ENCODE assay signal across 18 cellular contexts in the genomic region with DNA sequence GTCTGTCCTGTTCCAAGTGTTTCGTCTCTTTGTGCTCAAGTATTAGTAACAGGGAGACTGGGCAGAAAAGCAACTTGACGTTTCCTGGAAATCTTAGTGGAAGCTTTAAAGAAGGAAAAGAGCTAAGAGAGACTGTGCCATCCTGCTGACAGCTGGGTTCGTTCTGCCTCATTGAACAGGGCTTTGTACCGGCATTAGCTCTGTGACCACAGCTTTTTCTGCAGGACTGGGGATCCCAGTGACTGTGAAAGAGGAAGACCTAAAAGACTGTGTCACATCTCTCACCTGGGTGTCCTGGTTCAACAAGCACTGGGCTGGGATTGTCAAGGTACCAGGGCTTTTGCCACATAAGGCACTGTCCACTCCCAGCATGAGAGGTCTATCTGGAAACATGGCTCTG.
A peak's percentile ranks its signal among the peaks of the same experiment; 100 is the strongest.
DNase-seq lines count a peak whose midpoint lies in the region; ATAC-seq and TF ChIP-seq lines count a peak whose summit lies in the region.
"Had no signal": no experiment of that assay in that cellular context is flagged by ENCODE, and none has a peak within 500 bp of the region (broad histone marks: within the 10 kb centered on the region; RNA-seq: fewer than 3 reads in every experiment).

No MANE protein-coding gene starts in this region.

- H3K36me3 ChIP-seq in WERI-Rb-1 (no peaks in the 10 kb centered on the region), neural progenitor cell (no peaks in the 10 kb centered on the region)
- H3K36me3 ChIP-seq: heart left ventricle had no signal

- peak; percentile 79 for DNase-seq in G401 (ENCODE audit: low spot score)
- DNase-seq in WERI-Rb-1 = peak; percentile 87
- DNase-seq in neural progenitor cell (ENCODE audit: low spot score) = peak; percentile 59
- DNase-seq in CD14-positive monocyte (ENCODE audit: low spot score) = no peak
- DNase-seq in stimulated activated CD4-positive, alpha-beta T cell treated with anti-CD3 and anti-CD28 coated beads, Interleukin-2, amount 100 ng/mL, for 24 hours = no peak
- DNase-seq: activated naive CD4-positive, alpha-beta T cell; AML-193; effector memory CD8-positive, alpha-beta T cell; heart left ventricle; islet precursor cell; mesenchymal stem cell; natural killer cell; small intestine; stimulated activated CD8-positive, alpha-beta memory T cell treated with anti-CD3 and anti-CD28 coated beads, Interleukin-4, amount 100 ng/mL, for 48 hours had no signal

- H2AFZ ChIP-seq in neural progenitor cell (replicated peaks) = no peak overlapping the region

- H3K4me3 Mint-ChIP-seq in neural progenitor cell (no peak overlapping the region), CD14-positive monocyte (no peak overlapping the region)
- H3K4me3 Mint-ChIP-seq: effector memory CD8-positive, alpha-beta T cell; natural killer cell had no signal

- H3K27ac ChIP-seq in WERI-Rb-1 (0 out of 2 replicates have a peak overlapping the region, but pooled peaks have one; percentile 0), neural progenitor cell (no peak overlapping the region)
- H3K27ac ChIP-seq: heart left ventricle had no signal

- no peaks in the 10 kb centered on the region for H3K27me3 ChIP-seq in WERI-Rb-1 (ENCODE audit: insufficient read depth, low read depth, severe bottlenecking)
- no peaks in the 10 kb centered on the region for H3K27me3 ChIP-seq in neural progenitor cell

- TF ChIP-seq CTCF in WERI-Rb-1 (IDR thresholded peaks at IDR 0.05; ENCODE audit: low read depth, low read length) (no peak), neural progenitor cell (IDR thresholded peaks at IDR 0.05) (no peak), CD14-positive monocyte (IDR thresholded peaks at IDR 0.05) (no peak)

- H3K4me1 Mint-ChIP-seq in neural progenitor cell (peaks cover 7% of the 10 kb centered on the region), CD14-positive monocyte (peaks cover 13% of the 10 kb centered on the region)

- in situ Hi-C loops in G401 (cut with HindIII; ENCODE audit: low sequenced_read_pairs) = no loop called here

- H3K27me3 Mint-ChIP-seq in neural progenitor cell (ENCODE audit: insufficient read depth, low read depth) (no peaks in the 10 kb centered on the region), CD14-positive monocyte (ENCODE audit: low read depth in 3 of 3) (no peaks in the 10 kb centered on the region)

- ATAC-seq in GM19395 (IDR thresholded peaks at IDR 0.05; ENCODE audit: unreplicated experiment) = peak; percentile 86
- no peak for ATAC-seq in GM18858 (IDR thresholded peaks at IDR 0.05; ENCODE audit: unreplicated experiment)
- ATAC-seq: effector memory CD8-positive, alpha-beta T cell; heart left ventricle; K562; natural killer cell; Right ventricle myocardium inferior had no signal

- no peaks in the 10 kb centered on the region for H3K36me3 Mint-ChIP-seq in neural progenitor cell
- no peaks in the 10 kb centered on the region for H3K36me3 Mint-ChIP-seq in CD14-positive monocyte
- H3K36me3 Mint-ChIP-seq: natural killer cell had no signal

- H3K4me1 ChIP-seq in neural progenitor cell = peaks cover 7% of the 10 kb centered on the region
- H3K4me1 ChIP-seq: heart left ventricle had no signal

- intact Hi-C loops in CD14-positive monocyte (cut with micrococcal nuclease) = no loop called here

- H3K9me3 ChIP-seq in WERI-Rb-1 (ENCODE audit: severe bottlenecking) (no peaks in the 10 kb centered on the region), neural progenitor cell (ENCODE audit: low read depth) (no peaks in the 10 kb centered on the region)
- H3K9me3 ChIP-seq: heart left ventricle had no signal

- H3K79me2 ChIP-seq in neural progenitor cell (ENCODE audit: low read depth) = no peaks in the 10 kb centered on the region

- H3K4me3 ChIP-seq in WERI-Rb-1 (ENCODE audit: low read depth, low read length) = no peak overlapping the region
- no peak overlapping the region for H3K4me3 ChIP-seq in neural progenitor cell
- H3K4me3 ChIP-seq: heart left ventricle, K562 had no signal

- no peak overlapping the region for H3K9ac ChIP-seq in neural progenitor cell

- H3K27ac Mint-ChIP-seq in neural progenitor cell = peak overlapping the region; percentile 61
- H3K27ac Mint-ChIP-seq in CD14-positive monocyte = no peak overlapping the region
- H3K27ac Mint-ChIP-seq: effector memory CD8-positive, alpha-beta T cell; natural killer cell had no signal

- no peaks in the 10 kb centered on the region for H4K20me1 ChIP-seq in neural progenitor cell (ENCODE audit: low read depth)

- H3F3A ChIP-seq in neural progenitor cell (ENCODE audit: low read depth) = peaks cover 8% of the 10 kb centered on the region

- no peak overlapping the region for H3K4me2 ChIP-seq in neural progenitor cell

- H3K9me3 Mint-ChIP-seq in neural progenitor cell = peaks cover 4% of the 10 kb centered on the region
- peaks cover 0 to 5% (median 0%) of the 10 kb centered on the region in 7 donors for H3K9me3 Mint-ChIP-seq in CD14-positive monocyte
- H3K9me3 Mint-ChIP-seq: effector memory CD8-positive, alpha-beta T cell; natural killer cell had no signal

Comparison
In these comparisons a context has a peak if more than half of its experiments do, and no peak if none do; other contexts are left out.
1. DNase-seq: peak in G401 (single experiment), WERI-Rb-1 (single experiment) and neural progenitor cell (single experiment); none in CD14-positive monocyte (single experiment) and stimulated activated CD4-positive, alpha-beta T cell treated with anti-CD3 and anti-CD28 coated beads, Interleukin-2, amount 100 ng/mL, for 24 hours (0 of 2).